ENCODE assay signal across 1 cellular context in the genomic region with DNA sequence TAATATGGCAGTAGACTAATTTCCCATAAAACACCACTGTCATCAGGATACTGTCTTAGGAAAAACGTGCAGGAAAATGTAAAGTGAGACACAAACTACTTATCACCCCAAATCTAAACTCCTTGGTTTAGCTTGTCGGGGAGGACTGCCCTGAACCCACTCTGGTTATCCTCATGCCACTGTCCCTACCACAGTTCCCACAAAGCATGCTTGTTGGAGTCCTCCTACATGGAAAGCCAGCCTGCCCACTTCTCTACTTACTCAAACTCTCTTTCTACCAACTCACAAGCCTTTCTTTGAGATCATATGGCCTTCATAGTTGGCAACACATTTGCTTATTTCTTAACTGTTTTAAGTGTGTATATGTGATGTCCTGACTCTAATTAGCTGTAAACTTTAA.
TF ChIP-seq lines count a peak whose summit lies in the region.

No MANE protein-coding gene starts in this region.

TF ChIP-seq in K562, 482 proteins besides CTCF, POLR2A, EP300 and RAD21 (continued from another document):
- TF ChIP-seq TEAD1 (CRISPR knock-in tag; IDR thresholded peaks at IDR 0.05) (no peak), KDM1A (IDR thresholded peaks at IDR 0.05) (no peak)
